29 cellular contexts compared by ENCODE assay signal in genomic region chr17:16940116-16940881, GRCh38. TPM values are rescaled to one million over a fixed set of nuclear protein-coding genes. Genes with fewer than 3 reads are reported as not detected.
DNase-seq lines count a peak whose midpoint lies in the region; ATAC-seq and TF ChIP-seq lines count a peak whose summit lies in the region.
"Had no signal": no experiment of that assay in that cellular context is flagged by ENCODE, and none has a peak within 500 bp of the region (broad histone marks: within the 10 kb centered on the region; RNA-seq: fewer than 3 reads in every experiment).

No MANE protein-coding gene starts in this region.

- TF ChIP-seq EP300 in suprapubic skin (IDR thresholded peaks at IDR 0.05), result no peak

- H3K9me3 Mint-ChIP-seq in natural killer cell (no peaks in the 10 kb centered on the region), type B pancreatic cell (no peaks in the 10 kb centered on the region)
- H3K9me3 Mint-ChIP-seq: HFFc6, nephron had no signal

- WGBS in suprapubic skin, result 84% methylated on average over 18 of the region's 18 CpGs

- no peak overlapping the region for H3K27ac Mint-ChIP-seq in natural killer cell
- no peak overlapping the region for H3K27ac Mint-ChIP-seq in type B pancreatic cell
- H3K27ac Mint-ChIP-seq: HFFc6 had no signal

- H3K9me3 ChIP-seq in suprapubic skin, result no peaks in the 10 kb centered on the region
- H3K9me3 ChIP-seq: BLaER1, psoas muscle, SJCRH30, uterus had no signal

- H3K4me3 ChIP-seq in suprapubic skin, result no peak overlapping the region
- H3K4me3 ChIP-seq: BLaER1, cardiac muscle cell, psoas muscle, SJCRH30, smooth muscle cell, uterus had no signal

- peaks cover 0 to 6% of the 10 kb centered on the region in 2 donors for H3K4me1 Mint-ChIP-seq in natural killer cell
- H3K4me1 Mint-ChIP-seq in type B pancreatic cell (ENCODE audit: unreplicated experiment), result no peaks in the 10 kb centered on the region

- TF ChIP-seq CTCF in natural killer cell (IDR thresholded peaks at IDR 0.05) (no peak), suprapubic skin (IDR thresholded peaks at IDR 0.05) (no peak), RWPE1 (conservative IDR thresholded peaks at IDR 0.05; ENCODE audit: low read depth) (no peak), type B pancreatic cell (conservative IDR thresholded peaks at IDR 0.05) (no peak)

- POLR2A ChIA-PET in RWPE1 (lab: Yijun Ruan, JAX; ENCODE audit: low non-redundant PET), result no interaction called here

- ATAC-seq in natural killer cell, result no peak
- ATAC-seq: psoas muscle had no signal

- peaks cover 18% of the 10 kb centered on the region for H3K27me3 ChIP-seq in suprapubic skin
- H3K27me3 ChIP-seq: BLaER1, cardiac muscle cell, uterus had no signal

- intact Hi-C loops in natural killer cell (cut with micrococcal nuclease), result no loop called here

- no peak overlapping the region for H3K4me3 Mint-ChIP-seq in natural killer cell
- H3K4me3 Mint-ChIP-seq in type B pancreatic cell, result no peak overlapping the region
- H3K4me3 Mint-ChIP-seq: HFFc6, nephron had no signal

- TF ChIP-seq POLR2A in suprapubic skin (IDR thresholded peaks at IDR 0.05), result no peak

- DNase-seq in activated CD8-positive, alpha-beta memory T cell treated with anti-CD3 and anti-CD28 coated beads, Interleukin-2, amount 50 U/mL, for 48 hours, result peak; percentile 37
- DNase-seq in activated CD8-positive, alpha-beta memory T cell treated with anti-CD3 and anti-CD28 coated beads, Interleukin-2, amount 50 U/mL, for 4 hours, result no peak
- peak; percentile 50 for DNase-seq in ecto neural progenitor cell (ENCODE audit: low spot score)
- DNase-seq in natural killer cell, result peak; percentile 10
- peak; percentile 36 to 68 for DNase-seq in suprapubic skin (ENCODE audit: low spot score in 2 of 2)
- no peak for DNase-seq in RWPE1 (ENCODE audit: low spot score)
- no peak for DNase-seq in activated naive CD4-positive, alpha-beta T cell treated with anti-CD3 and anti-CD28 coated beads, Interleukin-2, amount 50 U/mL, for 16 hours
- DNase-seq in type B pancreatic cell (ENCODE audit: extremely low spot score, unreplicated experiment), result no peak
- DNase-seq: activated CD4-positive, alpha-beta T cell treated with anti-CD3 and anti-CD28 coated beads, Interleukin-2, amount 50 U/mL, for 1 hour; activated naive CD4-positive, alpha-beta T cell treated with Interleukin-2 at 50 U/mL for 16 hours; amygdala; Calu3; dermis blood vessel endothelial cell; EL; HFFc6; NCI-H146; psoas muscle; stimulated activated CD4-positive, alpha-beta T cell treated with anti-CD3 and anti-CD28 coated beads, Interleukin-4, amount 100 ng/mL, for 1 hour; uterus had no signal

- H3K4me1 ChIP-seq in suprapubic skin, result no peaks in the 10 kb centered on the region
- H3K4me1 ChIP-seq: psoas muscle, SJCRH30, uterus had no signal

- CTCF ChIA-PET in RWPE1 (lab: Yijun Ruan, JAX), result no interaction called here

- H3K36me3 ChIP-seq in suprapubic skin, result no peaks in the 10 kb centered on the region
- H3K36me3 ChIP-seq: BLaER1, cardiac muscle cell, SJCRH30, uterus had no signal

- peaks cover 6 to 7% of the 10 kb centered on the region in 2 donors for H3K27me3 Mint-ChIP-seq in natural killer cell (ENCODE audit: low read depth in 2 of 2)
- H3K27me3 Mint-ChIP-seq in type B pancreatic cell, result peaks cover 22% of the 10 kb centered on the region

- no peak overlapping the region for H3K27ac ChIP-seq in suprapubic skin
- H3K27ac ChIP-seq in RWPE1, result no peak overlapping the region
- H3K27ac ChIP-seq: cardiac muscle cell, epithelial cell of prostate, psoas muscle, SJCRH30, uterus had no signal

- H3K36me3 Mint-ChIP-seq in natural killer cell (no peaks in the 10 kb centered on the region), type B pancreatic cell (no peaks in the 10 kb centered on the region)

RNA-seq across cellular contexts. Expression of gene TNFRSF13B, which starts 31.6 kb away (rescaled TPM):
- total RNA-seq in natural killer cell, result 1 to 10 TPM in 1 of 3 donors, under 1 TPM in 2; 0.70 to 7.7 (median 0.89) TPM
- total RNA-seq in suprapubic skin, result 1 to 10 TPM in 1 of 4 donors, not detected in 3; 3.8 TPM
- not detected in 2 replicates for total RNA-seq in type B pancreatic cell (ENCODE audit: low replicate concordance)
- total RNA-seq: A172; Calu3; cardiac muscle cell; dermis blood vessel endothelial cell; fibroblast of villous mesenchyme; HFFc6; kidney epithelial cell; psoas muscle; SJCRH30; smooth muscle cell; T-helper 1 cell treated with Interleukin-12 subunit alpha and Interleukin-12 subunit beta and Interleukin-4 antibody, amounts not matched to agents 30 ng/mL and 1 ng/mL, for 36 hours; uterus had no signal

Comparison
In these comparisons a context has a peak if more than half of its experiments do, and no peak if none do; other contexts are left out.
1. DNase-seq: peak in activated CD8-positive, alpha-beta memory T cell treated with anti-CD3 and anti-CD28 coated beads, Interleukin-2, amount 50 U/mL, for 48 hours (single experiment), ecto neural progenitor cell (single experiment), natural killer cell (single experiment) and suprapubic skin (2 of 2); none in activated CD8-positive, alpha-beta memory T cell treated with anti-CD3 and anti-CD28 coated beads, Interleukin-2, amount 50 U/mL, for 4 hours (single experiment), RWPE1 (single experiment), activated naive CD4-positive, alpha-beta T cell treated with anti-CD3 and anti-CD28 coated beads, Interleukin-2, amount 50 U/mL, for 16 hours (single experiment) and type B pancreatic cell (single experiment).